Comparison of ENCODE assay signal across 24 cellular contexts in the genomic region with DNA sequence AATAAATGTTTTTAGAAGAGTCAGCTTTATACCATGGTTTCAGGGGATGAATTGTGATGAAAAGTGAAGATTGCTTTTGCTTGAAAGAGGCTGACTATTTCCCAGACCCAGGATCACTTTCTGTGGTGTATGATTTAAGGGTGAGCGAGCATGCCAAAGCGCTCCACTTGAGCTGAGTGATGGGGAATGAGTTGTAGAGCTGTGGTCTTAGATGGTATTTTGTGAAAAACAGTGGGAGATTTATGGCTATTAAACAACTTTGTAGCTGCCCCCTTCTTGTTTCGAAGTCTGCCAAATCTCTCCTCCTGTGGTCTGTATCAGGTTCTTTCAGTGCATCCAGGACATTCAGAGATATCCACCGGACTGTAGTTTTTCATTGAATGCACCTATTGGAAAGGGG.
"Had no signal": no experiment of that assay in that cellular context is flagged by ENCODE, and none has a peak within 500 bp of the region (broad histone marks: within the 10 kb centered on the region; RNA-seq: fewer than 3 reads in every experiment).

No MANE protein-coding gene starts in this region.

- H3K4me3 Mint-ChIP-seq: activated CD4-positive, alpha-beta memory T cell treated with anti-CD3 and anti-CD28 coated beads for 36 hours; activated CD4-positive, alpha-beta T cell treated with anti-CD3 and anti-CD28 coated beads, Interleukin-2, amount 10 ng/mL, durations not matched to agents 7 days and 5 days; activated naive CD4-positive, alpha-beta T cell treated with anti-CD3 and anti-CD28 coated beads for 36 hours; activated naive CD8-positive, alpha-beta T cell; activated T-cell treated with anti-CD3 and anti-CD28 coated beads, Interleukin-2, amount 50 U/mL, for 4 hours; brain; central memory CD8-positive, alpha-beta T cell had no signal

- ATAC-seq: activated T-cell treated with anti-CD3 and anti-CD28 coated beads, Interleukin-2, amount 50 U/mL, for 4 hours had no signal

- H3K36me3 Mint-ChIP-seq: activated CD4-positive, alpha-beta memory T cell treated with anti-CD3 and anti-CD28 coated beads for 36 hours; activated naive CD8-positive, alpha-beta T cell; brain had no signal

- H3K4me1 Mint-ChIP-seq: activated CD4-positive, alpha-beta T cell treated with anti-CD3 and anti-CD28 coated beads, Interleukin-2, amount 10 ng/mL, durations not matched to agents 7 days and 5 days; central memory CD8-positive, alpha-beta T cell had no signal

- H3K27ac Mint-ChIP-seq: activated CD4-positive, alpha-beta memory T cell treated with anti-CD3 and anti-CD28 coated beads for 36 hours; activated CD4-positive, alpha-beta T cell treated with anti-CD3 and anti-CD28 coated beads, Interleukin-2, amount 10 ng/mL, durations not matched to agents 7 days and 5 days; activated naive CD4-positive, alpha-beta T cell treated with anti-CD3 and anti-CD28 coated beads for 36 hours; activated naive CD8-positive, alpha-beta T cell had no signal

- H3K9ac ChIP-seq: KMS-11 had no signal

- H3K27ac ChIP-seq: KMS-11, VCaP had no signal

- H3K9me3 Mint-ChIP-seq: activated CD4-positive, alpha-beta T cell treated with anti-CD3 and anti-CD28 coated beads, Interleukin-2, amount 10 ng/mL, durations not matched to agents 7 days and 5 days; activated T-cell treated with anti-CD3 and anti-CD28 coated beads, Interleukin-2, amount 50 U/mL, for 4 hours had no signal

- H3K4me2 ChIP-seq: KMS-11 had no signal

- DNase-seq: activated CD4-positive, alpha-beta memory T cell treated with anti-CD3 and anti-CD28 coated beads for 36 hours; activated CD4-positive, alpha-beta T cell treated with anti-CD3 and anti-CD28 coated beads, Interleukin-2, amount 10 ng/mL, durations not matched to agents 7 days and 5 days; activated CD4-positive, CD25-positive, alpha-beta regulatory T cell; activated CD8-positive, alpha-beta memory T cell treated with anti-CD3 and anti-CD28 coated beads for 24 hours; activated effector memory CD4-positive, alpha-beta T cell treated with anti-CD3 and anti-CD28 coated beads, Interleukin-2, amount 50 U/mL, for 16 hours; activated naive CD4-positive, alpha-beta T cell treated with anti-CD3 and anti-CD28 coated beads for 36 hours; activated T-cell treated with anti-CD3 and anti-CD28 coated beads, Interleukin-2, amount 50 U/mL, for 4 hours; MM.1S; NCI-H1105; NCI-H1436; NCI-H1694 treated with DMSO at 0.1 percent for 48 hours; NCI-H2029 treated with DMSO at 0.1 percent for 48 hours; NCI-H345; NCI-H510A treated with DMSO at 0.1 percent for 48 hours; NCI-H69; NK-92 treated with Interleukin-12 subunit alpha and Interleukin-12 subunit beta, amount 100 ng/mL, for 24 hours; SHP77; T-helper 2 cell; T1000 had no signal

- H3K27me3 Mint-ChIP-seq: activated CD4-positive, alpha-beta memory T cell treated with anti-CD3 and anti-CD28 coated beads for 36 hours; activated CD4-positive, alpha-beta T cell treated with anti-CD3 and anti-CD28 coated beads, Interleukin-2, amount 10 ng/mL, durations not matched to agents 7 days and 5 days; activated naive CD8-positive, alpha-beta T cell; central memory CD8-positive, alpha-beta T cell had no signal
